1 cellular context compared by ENCODE assay signal in the genomic region with DNA sequence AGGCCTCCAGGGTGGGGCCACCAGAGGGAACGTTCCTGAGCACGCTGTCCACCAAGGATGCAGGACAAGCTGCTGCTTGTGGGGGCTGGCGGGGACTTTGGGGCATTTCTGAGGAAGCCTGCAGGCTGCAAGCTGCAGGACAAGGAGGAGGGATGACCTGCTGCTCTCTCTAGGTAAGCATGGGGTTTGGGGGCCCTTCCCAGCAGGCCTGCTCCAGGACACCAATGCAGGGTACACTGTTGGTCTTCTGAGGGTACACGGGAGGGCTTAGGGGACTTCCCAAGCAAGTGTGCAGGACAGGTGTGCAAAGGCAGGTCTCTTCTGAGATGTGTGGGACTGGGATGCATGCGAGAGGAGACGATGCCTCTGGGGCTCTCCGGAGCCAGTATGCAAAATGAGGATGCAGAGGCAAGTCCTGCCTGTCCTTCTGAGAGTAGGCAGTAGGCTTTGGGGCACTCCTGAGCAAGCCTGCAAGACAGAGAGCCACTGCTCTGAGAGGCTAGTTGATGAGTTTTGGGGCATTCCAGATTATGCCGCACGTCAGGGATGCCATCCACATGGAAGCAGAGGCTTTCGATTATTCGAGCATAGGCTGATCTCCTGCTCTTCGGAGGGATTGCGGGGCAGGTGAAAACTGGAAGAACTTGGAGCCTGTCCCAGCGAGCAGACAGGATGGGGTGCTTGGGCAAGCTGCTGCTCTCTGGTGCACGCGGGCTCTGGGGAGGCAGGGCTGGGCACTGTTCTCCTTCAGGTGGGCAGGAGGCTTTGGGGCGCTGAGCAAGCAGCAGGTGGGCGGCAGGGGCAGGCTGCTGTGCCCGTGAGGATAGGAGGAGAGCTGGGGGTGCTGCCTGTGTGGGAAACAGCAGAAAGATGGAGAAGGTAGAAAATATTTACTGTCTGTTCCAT.
TF ChIP-seq lines count a peak whose summit lies in the region.

No MANE protein-coding gene starts in this region.

TF ChIP-seq in HepG2, 621 proteins besides CTCF, POLR2A, EP300 and RAD21:
- no peak for TF ChIP-seq ZNF768 (CRISPR knock-in tag; IDR thresholded peaks at IDR 0.05)
- TF ChIP-seq, protein P1, sequence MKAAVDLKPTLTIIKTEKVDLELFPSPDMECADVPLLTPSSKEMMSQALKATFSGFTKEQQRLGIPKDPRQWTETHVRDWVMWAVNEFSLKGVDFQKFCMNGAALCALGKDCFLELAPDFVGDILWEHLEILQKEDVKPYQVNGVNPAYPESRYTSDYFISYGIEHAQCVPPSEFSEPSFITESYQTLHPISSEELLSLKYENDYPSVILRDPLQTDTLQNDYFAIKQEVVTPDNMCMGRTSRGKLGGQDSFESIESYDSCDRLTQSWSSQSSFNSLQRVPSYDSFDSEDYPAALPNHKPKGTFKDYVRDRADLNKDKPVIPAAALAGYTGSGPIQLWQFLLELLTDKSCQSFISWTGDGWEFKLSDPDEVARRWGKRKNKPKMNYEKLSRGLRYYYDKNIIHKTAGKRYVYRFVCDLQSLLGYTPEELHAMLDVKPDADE (CRISPR knock-in tag; IDR thresholded peaks at IDR 0.05) = no peak
- TF ChIP-seq ZNF749 (CRISPR knock-in tag; IDR thresholded peaks at IDR 0.05; ENCODE audit: borderline replicate concordance) = no peak
- TF ChIP-seq ZNF335 (CRISPR knock-in tag; IDR thresholded peaks at IDR 0.05) = no peak
- TF ChIP-seq, protein P2, sequence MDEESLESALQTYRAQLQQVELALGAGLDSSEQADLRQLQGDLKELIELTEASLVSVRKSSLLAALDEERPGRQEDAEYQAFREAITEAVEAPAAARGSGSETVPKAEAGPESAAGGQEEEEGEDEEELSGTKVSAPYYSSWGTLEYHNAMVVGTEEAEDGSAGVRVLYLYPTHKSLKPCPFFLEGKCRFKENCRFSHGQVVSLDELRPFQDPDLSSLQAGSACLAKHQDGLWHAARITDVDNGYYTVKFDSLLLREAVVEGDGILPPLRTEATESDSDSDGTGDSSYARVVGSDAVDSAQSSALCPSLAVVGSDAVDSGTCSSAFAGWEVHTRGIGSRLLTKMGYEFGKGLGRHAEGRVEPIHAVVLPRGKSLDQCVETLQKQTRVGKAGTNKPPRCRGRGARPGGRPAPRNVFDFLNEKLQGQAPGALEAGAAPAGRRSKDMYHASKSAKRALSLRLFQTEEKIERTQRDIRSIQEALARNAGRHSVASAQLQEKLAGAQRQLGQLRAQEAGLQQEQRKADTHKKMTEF (CRISPR knock-in tag; IDR thresholded peaks at IDR 0.05) = no peak
- no peak for TF ChIP-seq FIP1L1 (IDR thresholded peaks at IDR 0.05; ENCODE audit: borderline replicate concordance, insufficient read depth, low read depth, low read length)
- no peak for TF ChIP-seq PCBP2 (optimal IDR thresholded peaks at IDR 0.05; ENCODE audit: low read depth, low read length, poor library complexity, severe bottlenecking)
- no peak for TF ChIP-seq ZNF619 (CRISPR knock-in tag; IDR thresholded peaks at IDR 0.05)
- TF ChIP-seq, protein P3, sequence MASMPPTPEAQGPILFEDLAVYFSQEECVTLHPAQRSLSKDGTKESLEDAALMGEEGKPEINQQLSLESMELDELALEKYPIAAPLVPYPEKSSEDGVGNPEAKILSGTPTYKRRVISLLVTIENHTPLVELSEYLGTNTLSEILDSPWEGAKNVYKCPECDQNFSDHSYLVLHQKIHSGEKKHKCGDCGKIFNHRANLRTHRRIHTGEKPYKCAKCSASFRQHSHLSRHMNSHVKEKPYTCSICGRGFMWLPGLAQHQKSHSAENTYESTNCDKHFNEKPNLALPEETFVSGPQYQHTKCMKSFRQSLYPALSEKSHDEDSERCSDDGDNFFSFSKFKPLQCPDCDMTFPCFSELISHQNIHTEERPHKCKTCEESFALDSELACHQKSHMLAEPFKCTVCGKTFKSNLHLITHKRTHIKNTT (CRISPR knock-in tag; IDR thresholded peaks at IDR 0.05) = no peak
